ENCODE assay signal across 24 cellular contexts in the genomic region with DNA sequence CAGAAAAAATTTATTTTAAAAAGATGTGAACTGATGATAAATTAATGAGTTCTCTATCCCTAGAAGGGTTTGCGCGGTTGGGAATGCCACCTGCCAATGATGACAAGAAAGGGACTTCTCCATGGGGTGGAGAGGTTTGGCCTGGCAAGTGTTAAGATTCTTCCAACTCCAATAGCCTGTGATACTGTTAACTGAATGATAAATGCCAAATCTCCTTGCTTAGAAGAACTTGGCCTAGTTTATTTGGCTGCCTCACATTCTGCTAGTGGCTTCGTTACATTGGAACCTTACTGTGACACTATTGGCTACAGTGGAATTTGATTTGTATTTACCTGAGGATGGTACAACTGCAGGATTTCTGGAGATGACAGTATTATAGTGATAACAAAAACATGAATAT.
"Had no signal": no experiment of that assay in that cellular context is flagged by ENCODE, and none has a peak within 500 bp of the region (broad histone marks: within the 10 kb centered on the region; RNA-seq: fewer than 3 reads in every experiment).

No MANE protein-coding gene starts in this region.

- DNase-seq: activated B cell treated with CpG ODN at 0.5 μM for 24 hours; activated CD4-positive, alpha-beta T cell treated with anti-CD3 and anti-CD28 coated beads for 48 hours; activated CD4-positive, alpha-beta T cell treated with anti-CD3 and anti-CD28 coated beads, Interleukin-2, amount 50 U/mL, for 1 hour; activated CD4-positive, alpha-beta T cell treated with anti-CD3 and anti-CD28 coated beads, Interleukin-2, amount 50 U/mL, for 48 hours; activated CD8-positive, alpha-beta memory T cell treated with anti-CD3 and anti-CD28 coated beads for 24 hours; activated CD8-positive, alpha-beta T cell treated with anti-CD3 and anti-CD28 coated beads for 36 hours; activated effector memory CD4-positive, alpha-beta T cell treated with Interleukin-2 at 50 U/mL for 16 hours; activated naive CD4-positive, alpha-beta T cell treated with anti-CD3 and anti-CD28 coated beads for 36 hours; activated naive CD8-positive, alpha-beta T cell treated with anti-CD3 and anti-CD28 coated beads for 36 hours; activated naive CD8-positive, alpha-beta T cell treated with anti-CD3 and anti-CD28 coated beads, Interleukin-2, amount 50 U/mL, for 24 hours; activated T-cell treated with anti-CD3 and anti-CD28 coated beads, Interleukin-2, amount 50 U/mL, for 4 hours; cortex of kidney; dermis blood vessel endothelial cell; effector CD4-positive, alpha-beta T cell; effector memory CD8-positive, alpha-beta T cell; erythroblast; foreskin melanocyte; T-helper 1 cell; T-helper 17 cell; T1000; WERI-Rb-1 had no signal

- ATAC-seq: activated CD4-positive, CD25-positive, alpha-beta regulatory T cell treated with anti-CD3 and anti-CD28 coated beads, Interleukin-2, amount 50 U/mL, for 24 hours; activated CD8-positive, alpha-beta T cell treated with anti-CD3 and anti-CD28 coated beads for 36 hours; activated naive CD8-positive, alpha-beta T cell treated with anti-CD3 and anti-CD28 coated beads, Interleukin-2, amount 50 U/mL, for 24 hours; activated T-cell treated with anti-CD3 and anti-CD28 coated beads, Interleukin-2, amount 50 U/mL, for 4 hours; activated T-helper 17 cell treated with anti-CD3 and anti-CD28 coated beads, Interleukin-2, amount 50 U/mL, for 72 hours; effector memory CD8-positive, alpha-beta T cell; gastroesophageal sphincter; T-helper 17 cell had no signal
